In the genomic region with DNA sequence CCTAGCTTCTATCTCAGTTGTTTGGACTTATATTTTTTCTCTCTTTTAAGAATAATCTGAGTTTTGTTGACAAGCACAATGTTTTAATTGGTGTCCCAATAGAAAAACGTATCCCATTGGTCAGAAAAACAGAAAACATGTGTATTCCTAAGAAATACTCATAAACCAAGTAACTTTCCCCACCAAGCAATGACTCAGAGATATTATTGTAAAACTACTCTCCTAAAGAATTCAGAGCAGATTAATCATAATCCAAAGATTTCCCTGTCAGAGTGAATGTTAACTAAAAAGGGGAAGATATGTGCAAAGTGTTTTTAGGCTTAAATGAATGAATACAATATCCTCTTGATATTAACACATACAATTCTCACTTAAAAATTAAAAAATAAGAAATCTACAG, we compare ENCODE assay signal across 25 cellular contexts. TPM values are rescaled to one million over a fixed set of nuclear protein-coding genes. Genes with fewer than 3 reads are reported as not detected.
A peak's percentile ranks its signal among the peaks of the same experiment; 100 is the strongest.
DNase-seq lines count a peak whose midpoint lies in the region; ATAC-seq and TF ChIP-seq lines count a peak whose summit lies in the region.
"Had no signal": no experiment of that assay in that cellular context is flagged by ENCODE, and none has a peak within 500 bp of the region (broad histone marks: within the 10 kb centered on the region; RNA-seq: fewer than 3 reads in every experiment).

No MANE protein-coding gene starts in this region.

- H3K4me2 ChIP-seq in IMR-90 (ENCODE audit: low read depth, low read length) = no peak overlapping the region

- H4K5ac ChIP-seq in IMR-90 (ENCODE audit: low read depth, low read length) = no peak overlapping the region

- no peak for TF ChIP-seq CTCF in IMR-90 (conservative IDR thresholded peaks at IDR 0.05; ENCODE audit: low read depth, low read length)
- no peak for TF ChIP-seq CTCF in kidney epithelial cell (IDR thresholded peaks at IDR 0.05; ENCODE audit: insufficient read depth, low read length, poor library complexity, severe bottlenecking)
- no peak for TF ChIP-seq CTCF in tibial nerve (IDR thresholded peaks at IDR 0.05)

- no peak overlapping the region for H3K56ac ChIP-seq in IMR-90 (ENCODE audit: extremely low read depth, insufficient read depth, low read length)

- POLR2A ChIA-PET in IMR-90 (lab: Charles Lee; ENCODE audit: unreplicated experiment) = no interaction called here

- H3K4me1 ChIP-seq in IMR-90 (ENCODE audit: control insufficient read depth, insufficient read depth, low read length) = no peaks in the 10 kb centered on the region
- no peaks in the 10 kb centered on the region for H3K4me1 ChIP-seq in tibial nerve
- H3K4me1 ChIP-seq: vagina had no signal

- no peak overlapping the region for H2BK20ac ChIP-seq in IMR-90 (ENCODE audit: low read depth, low read length)

- H3K36me3 Mint-ChIP-seq in stimulated activated naive B cell treated with anti-CD40 and anti-IgM and Interleukin-4, amounts not matched to agents 10 μg/mL and 1 μg/mL and 100 μg/mL, for 72 hours = no peaks in the 10 kb centered on the region
- H3K36me3 Mint-ChIP-seq: CD4-positive, CD25-positive, alpha-beta regulatory T cell had no signal

- no peak overlapping the region for H3K14ac ChIP-seq in IMR-90 (replicated peaks; ENCODE audit: low read depth, low read length)

- H4K8ac ChIP-seq in IMR-90 (ENCODE audit: low read depth in 2 of 2, low read length in 2 of 2) = no peak overlapping the region

- H4K91ac ChIP-seq in IMR-90 (ENCODE audit: insufficient read depth, low read depth, low read length) = no peak overlapping the region

- H3K9me3 ChIP-seq in IMR-90 (ENCODE audit: control insufficient read depth, insufficient read depth, low read length) (no peaks in the 10 kb centered on the region), tibial nerve (peaks cover 0 to 6% (median 0%) of the 10 kb centered on the region in 4 donors)
- H3K9me3 ChIP-seq: mucosa of descending colon, neutrophil, vagina had no signal

- no peak overlapping the region for H2BK120ac ChIP-seq in IMR-90 (ENCODE audit: low read depth, low read length)

- no peak overlapping the region for H3K27ac ChIP-seq in IMR-90 (ENCODE audit: insufficient read depth, low read length)
- no peak overlapping the region for H3K27ac ChIP-seq in tibial nerve
- H3K27ac ChIP-seq: neutrophil, vagina, VCaP had no signal

- H3K9me1 ChIP-seq in IMR-90 (ENCODE audit: insufficient read depth, low read length) = no peaks in the 10 kb centered on the region

- no peak overlapping the region for H2AK5ac ChIP-seq in IMR-90 (ENCODE audit: low read depth, low read length)

- H3K79me1 ChIP-seq in IMR-90 (ENCODE audit: low read depth in 1 of 2, low read length in 2 of 2) = no peaks in the 10 kb centered on the region

- H3K27me3 ChIP-seq in IMR-90 (ENCODE audit: control insufficient read depth, insufficient read depth, low read length) = no peaks in the 10 kb centered on the region; the same call in 1 of the 2 replicates
- no peaks in the 10 kb centered on the region for H3K27me3 ChIP-seq in kidney epithelial cell (ENCODE audit: control insufficient read depth, insufficient read depth, low read length)
- H3K27me3 ChIP-seq in tibial nerve = no peaks in the 10 kb centered on the region
- H3K27me3 ChIP-seq: neutrophil, vagina had no signal

- no peak overlapping the region for H3K4ac ChIP-seq in IMR-90 (ENCODE audit: low read depth, low read length)

- no peaks in the 10 kb centered on the region for H3K36me3 ChIP-seq in IMR-90 (ENCODE audit: control insufficient read depth, insufficient read depth, low read length)
- no peaks in the 10 kb centered on the region for H3K36me3 ChIP-seq in kidney epithelial cell (ENCODE audit: control insufficient read depth, insufficient read depth, low read length)
- H3K36me3 ChIP-seq in tibial nerve = no peaks in the 10 kb centered on the region
- H3K36me3 ChIP-seq: neutrophil, vagina had no signal

- dilution Hi-C loops in IMR-90 (cut with HindIII; ENCODE audit: low sequenced_read_pairs, unreplicated experiment) = no loop called here

- in situ Hi-C loops in Caki2 (cut with HindIII; ENCODE audit: low pct_unique_long_range_greater_than_20kb, low sequenced_read_pairs) (no loop called here), IMR-90 (cut with MboI; ENCODE audit: low sequenced_read_pairs) (no loop called here)

- intact Hi-C loops in IMR-90 (cut with micrococcal nuclease) = no loop called here

- H2AFZ ChIP-seq in IMR-90 (replicated peaks; ENCODE audit: low read length, poor library complexity) = no peak overlapping the region

- H3K4me3 Mint-ChIP-seq in stimulated activated naive B cell treated with anti-CD40 and anti-IgM and Interleukin-4, amounts not matched to agents 10 μg/mL and 1 μg/mL and 100 μg/mL, for 72 hours = no peak overlapping the region
- H3K4me3 Mint-ChIP-seq: CD4-positive, CD25-positive, alpha-beta regulatory T cell; endodermal cell had no signal

- H3K9me3 Mint-ChIP-seq in stimulated activated naive B cell treated with anti-CD40 and anti-IgM and Interleukin-4, amounts not matched to agents 10 μg/mL and 1 μg/mL and 100 μg/mL, for 72 hours = peaks cover 0 to 12% of the 10 kb centered on the region in 2 donors

- no TSS peak for BruUV-seq in IMR-90 (replicated peaks; lab: Mats Ljungman, UMichigan)

- no peak overlapping the region for H3K23ac ChIP-seq in IMR-90 (ENCODE audit: low read depth, low read length)

- no peak for TF ChIP-seq POLR2A in IMR-90 (IDR thresholded peaks at IDR 0.05; ENCODE audit: low read depth, low read length)
- no peak for TF ChIP-seq POLR2A in tibial nerve (IDR thresholded peaks at IDR 0.05)

- H3K27ac Mint-ChIP-seq in stimulated activated naive B cell treated with anti-CD40 and anti-IgM and Interleukin-4, amounts not matched to agents 10 μg/mL and 1 μg/mL and 100 μg/mL, for 72 hours = no peak overlapping the region
- H3K27ac Mint-ChIP-seq: CD4-positive, CD25-positive, alpha-beta regulatory T cell; endodermal cell had no signal

- TF ChIP-seq EP300 in tibial nerve (IDR thresholded peaks at IDR 0.05) = no peak

- H3K4me3 ChIP-seq in IMR-90 (ENCODE audit: insufficient read depth, low read depth, low read length) (no peak overlapping the region), kidney epithelial cell (ENCODE audit: low read depth, low read length) (no peak overlapping the region), tibial nerve (no peak overlapping the region)
- H3K4me3 ChIP-seq: mucosa of descending colon, vagina had no signal

- no peaks in the 10 kb centered on the region for H3K4me1 Mint-ChIP-seq in stimulated activated naive B cell treated with anti-CD40 and anti-IgM and Interleukin-4, amounts not matched to agents 10 μg/mL and 1 μg/mL and 100 μg/mL, for 72 hours
- H3K4me1 Mint-ChIP-seq: CD4-positive, CD25-positive, alpha-beta regulatory T cell; endodermal cell had no signal

- WGBS in IMR-90 (ENCODE audit: extremely low coverage in 2 of 2, insufficient read length in 1 of 2), 2 experiments = no CpG with 5 or more reads among the region's 1 CpG
- WGBS in tibial nerve, 2 donors = 24 to 33% methylated on average over 1 of the region's 1 CpG

- no peaks in the 10 kb centered on the region for H3K27me3 Mint-ChIP-seq in stimulated activated naive B cell treated with anti-CD40 and anti-IgM and Interleukin-4, amounts not matched to agents 10 μg/mL and 1 μg/mL and 100 μg/mL, for 72 hours
- H3K27me3 Mint-ChIP-seq: CD4-positive, CD25-positive, alpha-beta regulatory T cell had no signal

- no peak for TF ChIP-seq RAD21 in IMR-90 (IDR thresholded peaks at IDR 0.05; ENCODE audit: low read length)

- no peak overlapping the region for H2BK15ac ChIP-seq in IMR-90 (ENCODE audit: low read depth, low read length)

- H3K9ac ChIP-seq in IMR-90 (ENCODE audit: low read depth, low read length) = no peak overlapping the region

- no peaks in the 10 kb centered on the region for H4K20me1 ChIP-seq in IMR-90 (ENCODE audit: insufficient read depth, low read length)

- peak; percentile 24; the same call in 1 of the 2 replicates for ATAC-seq in IMR-90 (ENCODE audit: low read depth)
- no peak for ATAC-seq in stimulated activated naive B cell treated with anti-CD40 and anti-IgM and Interleukin-4, amounts not matched to agents 10 μg/mL and 1 μg/mL and 100 μg/mL, for 72 hours (replicated peaks)
- ATAC-seq: mucosa of descending colon had no signal

- DNase-seq in Caki2 (ENCODE audit: low read depth) (peak; percentile 16), IMR-90 (no peak), astrocyte of the hippocampus (ENCODE audit: low read depth, low spot score) (peak; percentile 23), kidney epithelial cell (ENCODE audit: low read depth) (peak; percentile 43), DMS79 (lab: John Stamatoyannopoulos, UW) (no peak), DMS 273 treated with DMSO at 0.1 percent for 48 hours (lab: John Stamatoyannopoulos, UW) (no peak), tibial nerve (ENCODE audit: low spot score in 2 of 2) (no peak)
- DNase-seq in stimulated activated naive B cell treated with anti-CD40 and anti-IgM and Interleukin-4, amounts not matched to agents 10 μg/mL and 1 μg/mL and 100 μg/mL, for 72 hours = no peak
- DNase-seq: activated CD4-positive, alpha-beta T cell treated with anti-CD3 and anti-CD28 coated beads, Interleukin-2, amount 50 U/mL, for 48 hours; activated gamma-delta T cell treated with Interleukin-2 at 50 U/mL for 16 hours; anterior cingulate cortex; CD4-positive, CD25-positive, alpha-beta regulatory T cell; endodermal cell; foreskin melanocyte; left cardiac atrium; mucosa of descending colon; NCI-H1105 treated with DMSO at 0.1 percent for 48 hours; NCI-H2107; NCI-H524; retina; Right ventricle myocardium superior had no signal

- CTCF ChIA-PET in IMR-90 (lab: Yijun Ruan, JAX) = no interaction called here

- no peak overlapping the region for H3K18ac ChIP-seq in IMR-90 (ENCODE audit: low read depth, low read length)

- no peak overlapping the region for H2BK5ac ChIP-seq in IMR-90 (ENCODE audit: low read depth, low read length, poor library complexity, severe bottlenecking)

- no peak overlapping the region for H2AK9ac ChIP-seq in IMR-90 (replicated peaks; ENCODE audit: low read depth, low read length, poor library complexity)

TF ChIP-seq in IMR-90, 13 proteins besides CTCF, POLR2A, EP300 and RAD21 (continues in another document):
- TF ChIP-seq CEBPB (IDR thresholded peaks at IDR 0.05; ENCODE audit: low read depth, low read length) (no peak), MAZ (IDR thresholded peaks at IDR 0.05; ENCODE audit: borderline replicate concordance, low read depth, low read length) (no peak), CHD1 (IDR thresholded peaks at IDR 0.05; ENCODE audit: low read depth, low read length) (no peak), MAFK (IDR thresholded peaks at IDR 0.05; ENCODE audit: low read depth, low read length) (no peak)

RNA-seq across cellular contexts. Expression of a gene that starts 29.4 kb away (rescaled TPM):
- 0.17 TPM in 1 of 2 replicates, not detected in the other for total RNA-seq in Caki2 (2014; rRNA removed; shearing (Covaris generic); ENCODE audit: low replicate concordance)
- not detected in 2 replicates for total RNA-seq in IMR-90 (2012; rRNA removed)
- polyA plus RNA-seq in IMR-90 (2012; rRNA removed) = not detected in 2 replicates
- not detected in 2 replicates for polyA plus RNA-seq in IMR-90 (2012; cell fraction: cytosol; rRNA removed)
- not detected in 2 replicates for polyA plus RNA-seq in IMR-90 (2012; cell fraction: nucleus; rRNA removed; ENCODE audit: low replicate concordance)
- not detected in 2 replicates for total RNA-seq in kidney epithelial cell
- total RNA-seq in tibial nerve = under 1 TPM in 2 of 4 donors, not detected in 2; 0.21 to 0.22 TPM
- total RNA-seq: CD4-positive, CD25-positive, alpha-beta regulatory T cell; endodermal cell; left cardiac atrium; mucosa of descending colon; Right ventricle myocardium superior; T-helper 1 cell treated with Interleukin-12 subunit alpha and Interleukin-12 subunit beta and Interleukin-4 antibody, amounts not matched to agents 30 ng/mL and 1 ng/mL, for 36 hours; vagina had no signal
- polyA plus RNA-seq: CD4-positive, CD25-positive, alpha-beta regulatory T cell had no signal

Comparison
In these comparisons a context has a peak if more than half of its experiments do, and no peak if none do; other contexts are left out.
1. DNase-seq: peak in Caki2 (single experiment), astrocyte of the hippocampus (single experiment) and kidney epithelial cell (single experiment); none in IMR-90 (single experiment), DMS79 (single experiment), stimulated activated naive B cell treated with anti-CD40 and anti-IgM and Interleukin-4, amounts not matched to agents 10 μg/mL and 1 μg/mL and 100 μg/mL, for 72 hours (single experiment), DMS 273 treated with DMSO at 0.1 percent for 48 hours (single experiment) and tibial nerve (0 of 2).